Comparison of ENCODE assay signal across 8 cellular contexts in the genomic region with DNA sequence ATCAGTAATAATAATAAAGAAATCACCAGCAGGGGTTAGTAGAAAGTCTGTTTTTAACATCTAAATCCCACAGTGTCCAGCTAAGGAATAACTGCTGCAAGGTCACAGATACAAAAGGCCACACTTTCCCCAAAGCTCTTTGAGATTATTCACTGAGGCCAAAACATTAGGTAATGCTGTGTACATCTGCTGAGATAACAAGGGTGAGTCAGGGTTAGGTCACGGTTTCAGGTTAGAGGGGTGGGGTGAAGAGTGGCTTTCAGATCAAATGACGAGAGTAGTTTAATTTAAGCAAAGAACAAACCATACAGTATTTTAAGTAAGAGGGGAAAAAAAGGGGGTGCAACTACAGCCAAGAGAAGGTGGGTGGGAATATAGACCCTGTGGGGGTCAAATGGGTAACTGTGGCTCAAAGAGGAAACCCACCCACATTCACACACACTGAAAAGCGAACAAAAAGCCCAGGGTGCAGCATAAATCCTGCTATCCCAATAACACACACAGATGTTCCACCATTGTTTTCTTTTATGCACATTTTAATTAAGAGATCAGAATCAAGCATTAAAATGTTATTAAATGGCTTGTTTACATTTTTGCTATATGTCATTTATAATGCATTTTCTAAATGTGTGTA.
DNase-seq lines count a peak whose midpoint lies in the region; TF ChIP-seq lines count a peak whose summit lies in the region.

No MANE protein-coding gene starts in this region.

- TF ChIP-seq CTCF in RWPE1 (conservative IDR thresholded peaks at IDR 0.05; ENCODE audit: low read depth) (no peak), lower leg skin (IDR thresholded peaks at IDR 0.05) (no peak)

- intact Hi-C loops in lower leg skin (cut with DNase I; ENCODE audit: low total_unique reads), result no loop called here

- POLR2A ChIA-PET in RWPE1 (lab: Yijun Ruan, JAX; ENCODE audit: low non-redundant PET), result no interaction called here

- H3K4me3 ChIP-seq in lower leg skin (ENCODE audit: low read depth, poor library complexity, severe bottlenecking), result no peak overlapping the region

- no peak overlapping the region for H3K27ac ChIP-seq in RWPE1

- WGBS in lower leg skin, 2 donors, result 66 to 69% methylated on average over 3 of the region's 3 CpGs

- CTCF ChIA-PET in RWPE1 (lab: Yijun Ruan, JAX), result no interaction called here

- TF ChIP-seq POLR2A in lower leg skin (IDR thresholded peaks at IDR 0.05), result no peak

- DNase-seq in EL (peak; percentile 56), HCEC 1CT (peak; percentile 62), RWPE1 (ENCODE audit: low spot score) (peak; percentile 80), iris pigment epithelial cell (ENCODE audit: low read depth) (peak; percentile 81), NCI-H1436 treated with DMSO at 0.1 percent for 48 hours (lab: John Stamatoyannopoulos, UW) (no peak), medulla oblongata (ENCODE audit: extremely low spot score) (no peak), midbrain (lab: John Stamatoyannopoulos, UW) (no peak), lower leg skin (ENCODE audit: low spot score in 2 of 2) (no peak)

Comparison
In these comparisons a context has a peak if more than half of its experiments do, and no peak if none do; other contexts are left out.
1. DNase-seq: peak in EL (single experiment), HCEC 1CT (single experiment), RWPE1 (single experiment) and iris pigment epithelial cell (single experiment); none in NCI-H1436 treated with DMSO at 0.1 percent for 48 hours (single experiment), medulla oblongata (single experiment), midbrain (single experiment) and lower leg skin (0 of 2).